Comparison of ENCODE assay signal across 8 cellular contexts in genomic region chr15:99454941-99455795, GRCh38.
DNase-seq lines count a peak whose midpoint lies in the region; TF ChIP-seq lines count a peak whose summit lies in the region.

No MANE protein-coding gene starts in this region.

- no peaks in the 10 kb centered on the region for H3K9me2 ChIP-seq in OCI-LY7 (ENCODE audit: insufficient read depth, low read length)

- H2AFZ ChIP-seq in OCI-LY7 (ENCODE audit: low read length): no peak overlapping the region

- no peaks in the 10 kb centered on the region for H3K9me3 ChIP-seq in OCI-LY7 (ENCODE audit: low read length)

- no peak overlapping the region for H3K4me3 ChIP-seq in skin epidermis
- H3K4me3 ChIP-seq in OCI-LY7 (ENCODE audit: low read depth, low read length, poor library complexity, severe bottlenecking): no peak overlapping the region

- H3K27ac ChIP-seq in angular gyrus (ENCODE audit: low read depth, low read length): peak overlapping the region; percentile 84
- peak overlapping the region; percentile 28 to 93 (median 80) for H3K27ac ChIP-seq in skin epidermis
- no peak overlapping the region for H3K27ac ChIP-seq in OCI-LY7 (ENCODE audit: low read depth, low read length, poor library complexity, severe bottlenecking)

- BruUV-seq in OCI-LY7 (replicated peaks; lab: Mats Ljungman, UMichigan): no TSS peak

- H3K4me1 ChIP-seq in OCI-LY7 (ENCODE audit: insufficient read depth, low read length, poor library complexity, severe bottlenecking): no peaks in the 10 kb centered on the region

- no peaks in the 10 kb centered on the region for H3K36me3 ChIP-seq in OCI-LY7 (ENCODE audit: insufficient read depth, low read length)

- intact Hi-C loops in OCI-LY7 (cut with micrococcal nuclease; ENCODE audit: unreplicated experiment): no loop called here

- no peaks in the 10 kb centered on the region for H4K20me1 ChIP-seq in OCI-LY7 (ENCODE audit: insufficient read depth, low read length)

- TF ChIP-seq CTCF in OCI-LY7 (conservative IDR thresholded peaks at IDR 0.05; ENCODE audit: low read length): no peak

- H3K79me2 ChIP-seq in OCI-LY7 (ENCODE audit: insufficient read depth, low read depth, low read length): no peaks in the 10 kb centered on the region

- DNase-seq in H4 (ENCODE audit: low spot score) (peak; percentile 80), iPS-NIHi7 (ENCODE audit: extremely low spot score) (peak; percentile 56), NCI-H446 (lab: John Stamatoyannopoulos, UW) (no peak), NCI-H446 treated with DMSO at 0.1 percent for 48 hours (lab: John Stamatoyannopoulos, UW) (no peak), Kasumi-1 (lab: John Stamatoyannopoulos, UW) (no peak), OCI-LY7 (ENCODE audit: low spot score) (no peak)

- POLR2A ChIA-PET in OCI-LY7 (lab: Charles Lee): interaction anchor here (0.6 to 0.7 kb wide), 2 partner anchors 172 to 1832 kb away, joined by 3 to 5 read pairs; no protein-coding TSS in a partner anchor

- CTCF ChIA-PET in OCI-LY7 (lab: Charles Lee; ENCODE audit: unreplicated experiment): no interaction called here

- no peak overlapping the region for H3K4me2 ChIP-seq in OCI-LY7 (ENCODE audit: low read length)

Comparison
In these comparisons a context has a peak if more than half of its experiments do, and no peak if none do; other contexts are left out.
1. DNase-seq: peak in H4 (single experiment) and iPS-NIHi7 (single experiment); none in NCI-H446 (0 of 2), NCI-H446 treated with DMSO at 0.1 percent for 48 hours (single experiment), Kasumi-1 (0 of 2) and OCI-LY7 (single experiment).